ENCODE assay signal across 11 cellular contexts in the genomic region with DNA sequence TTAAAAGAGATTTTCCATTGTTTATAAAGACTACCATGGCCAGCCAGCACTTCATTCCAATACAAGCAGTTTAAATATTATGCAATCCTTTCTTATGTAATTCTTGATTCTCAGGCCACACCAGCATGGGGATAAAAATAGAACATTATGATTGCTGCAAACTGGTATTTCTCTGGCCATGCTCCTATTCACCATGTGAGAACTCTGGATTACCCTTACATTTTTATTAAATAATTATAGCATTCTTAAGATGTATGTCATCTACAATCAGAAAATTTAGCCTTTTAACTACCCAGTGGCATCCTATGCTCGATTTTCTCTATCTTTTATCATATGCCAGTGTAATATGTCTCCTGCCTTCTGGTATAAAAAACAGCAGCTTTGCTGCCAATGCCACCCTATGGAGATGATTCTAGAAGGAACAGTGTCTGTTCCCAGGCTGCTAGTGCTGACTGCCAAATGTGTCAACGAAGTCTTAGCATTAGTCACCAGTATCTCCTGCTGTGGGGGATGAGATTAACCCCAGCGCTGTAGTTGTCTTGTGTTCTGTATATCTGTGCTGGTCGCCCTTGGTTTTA.
DNase-seq lines count a peak whose midpoint lies in the region; ATAC-seq, FAIRE-seq and TF ChIP-seq lines count a peak whose summit lies in the region.
"Had no signal": no experiment of that assay in that cellular context is flagged by ENCODE, and none has a peak within 500 bp of the region (broad histone marks: within the 10 kb centered on the region; RNA-seq: fewer than 3 reads in every experiment).

No MANE protein-coding gene starts in this region.

- H3K27ac ChIP-seq in AG04450 (ENCODE audit: low read depth, low read length) (peak overlapping the region; percentile 84), endodermal cell (ENCODE audit: low read depth, low read length) (no peak overlapping the region)

- H3K9me3 Mint-ChIP-seq in endodermal cell: peaks cover 3% of the 10 kb centered on the region
- H3K9me3 Mint-ChIP-seq: activated naive CD8-positive, alpha-beta T cell treated with anti-CD3 and anti-CD28 coated beads, Interleukin-2, amount 10 ng/mL, durations not matched to agents 7 days and 5 days had no signal

- no peaks in the 10 kb centered on the region; the same call in 1 of the 2 replicates for H3K9me3 ChIP-seq in AG04450 (ENCODE audit: control insufficient read depth, insufficient read depth, low read length)
- H3K9me3 ChIP-seq in endodermal cell (ENCODE audit: control insufficient read depth, low read length): no peaks in the 10 kb centered on the region

- no peak overlapping the region for H3K9ac ChIP-seq in endodermal cell (ENCODE audit: extremely low read depth, low read length, poor library complexity, severe bottlenecking)

- 51% methylated on average over 4 of the region's 4 CpGs; no CpG with 5 or more reads in 1 of the 2 experiments for WGBS in endodermal cell (ENCODE audit: insufficient coverage in 1 of 2, insufficient read length in 1 of 2), 2 experiments

- H3K4me1 ChIP-seq in endodermal cell (ENCODE audit: control insufficient read depth, insufficient read depth, low read length): peaks cover 3% of the 10 kb centered on the region

- H3K36me3 Mint-ChIP-seq in endodermal cell (ENCODE audit: low read depth): no peaks in the 10 kb centered on the region
- H3K36me3 Mint-ChIP-seq: activated naive CD8-positive, alpha-beta T cell treated with anti-CD3 and anti-CD28 coated beads, Interleukin-2, amount 10 ng/mL, durations not matched to agents 7 days and 5 days; CD4-positive, CD25-positive, alpha-beta regulatory T cell had no signal

- no peak overlapping the region for H3K4me3 Mint-ChIP-seq in endodermal cell
- H3K4me3 Mint-ChIP-seq: activated naive CD8-positive, alpha-beta T cell treated with anti-CD3 and anti-CD28 coated beads, Interleukin-2, amount 10 ng/mL, durations not matched to agents 7 days and 5 days; CD4-positive, CD25-positive, alpha-beta regulatory T cell had no signal

- CTCF ChIA-PET in AG04450 (lab: Charles Lee): no interaction called here

- DNase-seq in AG04450 (ENCODE audit: low read depth, low spot score): peak; percentile 68
- peak; percentile 81 for DNase-seq in NCI-H226
- DNase-seq in endodermal cell: peak; percentile 60
- DNase-seq in lung microvascular endothelial cell (ENCODE audit: low read depth in 2 of 2): peak; percentile 22 to 64
- DNase-seq in SW480 (ENCODE audit: low spot score): no peak
- DNase-seq in GM19239 (ENCODE audit: insufficient read length, low spot score): no peak
- DNase-seq in retina: no peak
- DNase-seq: activated naive CD8-positive, alpha-beta T cell treated with anti-CD3 and anti-CD28 coated beads, Interleukin-2, amount 10 ng/mL, durations not matched to agents 7 days and 5 days; CD4-positive, CD25-positive, alpha-beta regulatory T cell had no signal

- H3K4me3 ChIP-seq in AG04450 (ENCODE audit: low read depth, low read length): no peak overlapping the region
- H3K4me3 ChIP-seq in endodermal cell (ENCODE audit: low read length): no peak overlapping the region
- H3K4me3 ChIP-seq: K562 had no signal

- TF ChIP-seq CTCF in AG04450 (IDR thresholded peaks at IDR 0.05; ENCODE audit: low read depth, low read length) (no peak), endodermal cell (conservative IDR thresholded peaks at IDR 0.05) (no peak)

- no peaks in the 10 kb centered on the region for H3K27me3 Mint-ChIP-seq in endodermal cell (ENCODE audit: insufficient read depth)
- H3K27me3 Mint-ChIP-seq: CD4-positive, CD25-positive, alpha-beta regulatory T cell had no signal

- no peak for FAIRE-seq in GM19239 (lab: Jason Lieb, UNC)
- FAIRE-seq: K562 had no signal

- peaks cover 17% of the 10 kb centered on the region for H3K4me1 Mint-ChIP-seq in endodermal cell
- H3K4me1 Mint-ChIP-seq: activated naive CD8-positive, alpha-beta T cell treated with anti-CD3 and anti-CD28 coated beads, Interleukin-2, amount 10 ng/mL, durations not matched to agents 7 days and 5 days; CD4-positive, CD25-positive, alpha-beta regulatory T cell had no signal

- H3K27me3 ChIP-seq in AG04450 (ENCODE audit: control insufficient read depth, insufficient read depth, low read length) (no peaks in the 10 kb centered on the region), endodermal cell (ENCODE audit: control insufficient read depth, insufficient read depth, low read length, poor library complexity, severe bottlenecking) (no peaks in the 10 kb centered on the region)

- H3K36me3 ChIP-seq in endodermal cell (ENCODE audit: control insufficient read depth, insufficient read depth, low read length): no peaks in the 10 kb centered on the region

- H3K27ac Mint-ChIP-seq in endodermal cell: no peak overlapping the region
- H3K27ac Mint-ChIP-seq: activated naive CD8-positive, alpha-beta T cell treated with anti-CD3 and anti-CD28 coated beads, Interleukin-2, amount 10 ng/mL, durations not matched to agents 7 days and 5 days; CD4-positive, CD25-positive, alpha-beta regulatory T cell had no signal

- no peak for ATAC-seq in HG02870 (IDR thresholded peaks at IDR 0.05; ENCODE audit: unreplicated experiment)
- ATAC-seq: K562 had no signal

- POLR2A ChIA-PET in AG04450 (lab: Yijun Ruan, JAX): no interaction called here

Comparison
In these comparisons a context has a peak if more than half of its experiments do, and no peak if none do; other contexts are left out.
1. DNase-seq: peak in AG04450 (single experiment), NCI-H226 (single experiment), endodermal cell (single experiment) and lung microvascular endothelial cell (2 of 2); none in SW480 (single experiment), GM19239 (single experiment) and retina (single experiment).